Comparison of ENCODE assay signal across 17 cellular contexts in the genomic region with DNA sequence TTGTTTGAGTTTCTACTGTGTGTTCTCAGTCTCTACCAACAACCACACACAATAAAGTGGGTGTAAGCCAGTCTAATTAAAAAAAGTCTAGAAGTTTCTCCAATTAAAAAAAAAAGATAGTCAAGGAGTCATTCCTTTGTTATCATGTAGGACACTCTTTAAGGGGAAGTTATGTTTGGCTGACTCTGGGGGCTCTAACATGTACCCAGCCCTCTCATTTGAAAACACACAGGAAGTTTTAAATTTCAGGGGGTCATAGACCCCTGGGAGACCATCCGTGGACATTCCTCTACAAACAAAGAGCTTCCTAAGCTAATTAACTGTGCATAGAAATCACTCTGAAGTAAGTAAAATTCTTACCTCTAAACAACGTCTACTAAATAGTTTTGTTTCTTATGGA.
DNase-seq lines count a peak whose midpoint lies in the region; ATAC-seq, FAIRE-seq and TF ChIP-seq lines count a peak whose summit lies in the region.
"Had no signal": no experiment of that assay in that cellular context is flagged by ENCODE, and none has a peak within 500 bp of the region (broad histone marks: within the 10 kb centered on the region; RNA-seq: fewer than 3 reads in every experiment).

No MANE protein-coding gene starts in this region.

- no peak for TF ChIP-seq POLR2A in endothelial cell of umbilical vein (IDR thresholded peaks at IDR 0.05; ENCODE audit: low read depth, low read length)

- H4K20me1 ChIP-seq in endothelial cell of umbilical vein (replicated peaks; ENCODE audit: control insufficient read depth, extremely low read depth, insufficient read depth, low read length) (no peaks in the 10 kb centered on the region), smooth muscle cell (ENCODE audit: low read depth) (no peaks in the 10 kb centered on the region)
- H4K20me1 ChIP-seq: BLaER1 treated with 17β-estradiol and CSF1 and Interleukin-3, amounts not matched to agents 10 nM and 100 nM had no signal

- H3K27ac Mint-ChIP-seq in nephron progenitor cell, result peak overlapping the region; percentile 93
- H3K27ac Mint-ChIP-seq: B cell; CD8-positive, alpha-beta T cell had no signal

- H3K4me1 ChIP-seq in HUES48 (ENCODE audit: control insufficient read depth, insufficient read depth, low read length), result peaks cover 30% of the 10 kb centered on the region
- peaks cover 23% of the 10 kb centered on the region for H3K4me1 ChIP-seq in endothelial cell of umbilical vein (ENCODE audit: control insufficient read depth, extremely low read depth, insufficient read depth, low read length)
- H3K4me1 ChIP-seq in smooth muscle cell (ENCODE audit: low read depth), result peaks cover 14% of the 10 kb centered on the region
- H3K4me1 ChIP-seq: BLaER1 treated with 17β-estradiol and CSF1 and Interleukin-3, amounts not matched to agents 10 nM and 100 nM had no signal

- FAIRE-seq in endothelial cell of umbilical vein (lab: Jason Lieb, UNC), result no peak
- FAIRE-seq: GM12891, GM19239 had no signal

- ATAC-seq in HG03460 (IDR thresholded peaks at IDR 0.05; ENCODE audit: unreplicated experiment), result no peak
- ATAC-seq: CD8-positive, alpha-beta T cell had no signal

- H3K27me3 Mint-ChIP-seq in nephron progenitor cell (ENCODE audit: low read depth, poor library complexity), result no peaks in the 10 kb centered on the region

- H3K4me3 ChIP-seq in HUES48 (ENCODE audit: low read depth, low read length) (no peak overlapping the region), endothelial cell of umbilical vein (replicated peaks in 1 of 3; ENCODE audit: insufficient read depth in 1 of 3, low read depth in 1 of 3, low read length in 3 of 3) (no peak overlapping the region), smooth muscle cell (no peak overlapping the region)
- H3K4me3 ChIP-seq: BLaER1 treated with 17β-estradiol and CSF1 and Interleukin-3, amounts not matched to agents 10 nM and 100 nM had no signal

- H3K36me3 ChIP-seq in HUES48 (ENCODE audit: control insufficient read depth, insufficient read depth, low read length), result no peaks in the 10 kb centered on the region
- no peaks in the 10 kb centered on the region for H3K36me3 ChIP-seq in endothelial cell of umbilical vein (ENCODE audit: control insufficient read depth in 2 of 2, extremely low read depth in 1 of 2, insufficient read depth in 2 of 2, low read length in 2 of 2)
- no peaks in the 10 kb centered on the region for H3K36me3 ChIP-seq in smooth muscle cell (ENCODE audit: low read depth)
- H3K36me3 ChIP-seq: BLaER1 treated with 17β-estradiol and CSF1 and Interleukin-3, amounts not matched to agents 10 nM and 100 nM had no signal

- H3K4me1 Mint-ChIP-seq in nephron progenitor cell, result peaks cover 75% of the 10 kb centered on the region
- H3K4me1 Mint-ChIP-seq: B cell had no signal

- H3K79me2 ChIP-seq in endothelial cell of umbilical vein (ENCODE audit: control insufficient read depth, insufficient read depth, low read length), result no peaks in the 10 kb centered on the region
- no peaks in the 10 kb centered on the region for H3K79me2 ChIP-seq in smooth muscle cell (ENCODE audit: low read depth)

- peak overlapping the region; percentile 45 for H3K27ac ChIP-seq in HUES48 (ENCODE audit: low read depth, low read length)
- H3K27ac ChIP-seq in endothelial cell of umbilical vein (ENCODE audit: insufficient read depth, low read depth, low read length), result no peak overlapping the region
- H3K27ac ChIP-seq in smooth muscle cell (ENCODE audit: low read depth), result peak overlapping the region; percentile 36
- H3K27ac ChIP-seq: BLaER1 treated with 17β-estradiol and CSF1 and Interleukin-3, amounts not matched to agents 10 nM and 100 nM had no signal

- CTCF ChIA-PET in endothelial cell of umbilical vein (lab: Charles Lee), result interaction anchor here (1.0 to 2.0 kb wide), 5 partner anchors 8 to 79 kb away, joined by 3 to 7 read pairs (median 3); no protein-coding TSS in a partner anchor

- H3K9me3 ChIP-seq in HUES48 (ENCODE audit: control insufficient read depth, insufficient read depth, low read length) (no peaks in the 10 kb centered on the region), endothelial cell of umbilical vein (replicated peaks; ENCODE audit: control insufficient read depth, insufficient read depth, low read length) (no peaks in the 10 kb centered on the region), smooth muscle cell (replicated peaks; ENCODE audit: low read depth) (no peaks in the 10 kb centered on the region)

- DNase-seq in endothelial cell of umbilical vein (ENCODE audit: low read depth, low spot score) (peak; percentile 20), nephron progenitor cell (no peak), smooth muscle cell (lab: John Stamatoyannopoulos, UW; ENCODE audit: unreplicated experiment) (no peak), DMS153 (lab: John Stamatoyannopoulos, UW) (no peak), GM03348 (ENCODE audit: low spot score) (no peak)
- DNase-seq: Calu3; CD8-positive, alpha-beta T cell; DMS53; DND-41; EL; HCEC 1CT had no signal

- no peaks in the 10 kb centered on the region for H3K27me3 ChIP-seq in HUES48 (ENCODE audit: control insufficient read depth, insufficient read depth, low read length)
- no peaks in the 10 kb centered on the region for H3K27me3 ChIP-seq in endothelial cell of umbilical vein (ENCODE audit: control insufficient read depth in 2 of 2, insufficient read depth in 2 of 2, low read length in 2 of 2)
- no peaks in the 10 kb centered on the region for H3K27me3 ChIP-seq in smooth muscle cell (ENCODE audit: low read depth)
- H3K27me3 ChIP-seq: BLaER1 treated with 17β-estradiol and CSF1 and Interleukin-3, amounts not matched to agents 10 nM and 100 nM had no signal

- H3K9me3 Mint-ChIP-seq in nephron progenitor cell, result peaks cover 11% of the 10 kb centered on the region
- H3K9me3 Mint-ChIP-seq: CD8-positive, alpha-beta T cell had no signal

- H3K9ac ChIP-seq in HUES48 (ENCODE audit: low read depth, low read length) (no peak overlapping the region), endothelial cell of umbilical vein (replicated peaks; ENCODE audit: extremely low read depth, insufficient read depth, low read length) (no peak overlapping the region), smooth muscle cell (ENCODE audit: low read depth) (no peak overlapping the region)
- H3K9ac ChIP-seq: BLaER1 treated with 17β-estradiol and CSF1 and Interleukin-3, amounts not matched to agents 10 nM and 100 nM had no signal

- dilution Hi-C loops in endothelial cell of umbilical vein (cut with MboI; ENCODE audit: extremely low pct_ligation_motif_present, low sequenced_read_pairs), result no loop called here

- peak overlapping the region; percentile 57 for H3K4me3 Mint-ChIP-seq in nephron progenitor cell
- H3K4me3 Mint-ChIP-seq: B cell; CD8-positive, alpha-beta T cell had no signal

- intact Hi-C loops in endothelial cell of umbilical vein (cut with micrococcal nuclease), result loop anchor here (5.0 kb wide), 1 partner anchor 51 kb away; no protein-coding TSS in a partner anchor

- no peak overlapping the region for H3K4me2 ChIP-seq in endothelial cell of umbilical vein (ENCODE audit: insufficient read depth, low read length)
- peak overlapping the region; percentile 65 for H3K4me2 ChIP-seq in smooth muscle cell
- H3K4me2 ChIP-seq: BLaER1 treated with 17β-estradiol and CSF1 and Interleukin-3, amounts not matched to agents 10 nM and 100 nM had no signal

- no peaks in the 10 kb centered on the region for H3F3A ChIP-seq in smooth muscle cell (ENCODE audit: low read depth)

- 21% methylated on average over 2 of the region's 2 CpGs for WGBS in smooth muscle cell (ENCODE audit: low lambda C conversion rate)

- TF ChIP-seq CTCF in endothelial cell of umbilical vein (IDR thresholded peaks at IDR 0.05; ENCODE audit: extremely low read depth in 1 of 2, insufficient read depth in 1 of 2, low read depth in 1 of 2, low read length in 2 of 2) (no peak), nephron progenitor cell (IDR thresholded peaks at IDR 0.05) (no peak), smooth muscle cell (IDR thresholded peaks at IDR 0.05; ENCODE audit: borderline replicate concordance, insufficient read depth, poor library complexity, severe bottlenecking) (no peak)

- H3K9me1 ChIP-seq in endothelial cell of umbilical vein (replicated peaks; ENCODE audit: control insufficient read depth, extremely low read depth, insufficient read depth, low read length), result no peaks in the 10 kb centered on the region

- peaks cover 3% of the 10 kb centered on the region for H3K36me3 Mint-ChIP-seq in nephron progenitor cell (ENCODE audit: low read depth)
- H3K36me3 Mint-ChIP-seq: CD8-positive, alpha-beta T cell had no signal

- no TSS peak for BruUV-seq in endothelial cell of umbilical vein (replicated peaks; lab: Mats Ljungman, UMichigan)

- POLR2A ChIA-PET in endothelial cell of umbilical vein (lab: Charles Lee), result no interaction called here

- H2AFZ ChIP-seq in endothelial cell of umbilical vein (ENCODE audit: low read depth, low read length), result no peak overlapping the region
- no peak overlapping the region for H2AFZ ChIP-seq in smooth muscle cell (ENCODE audit: low read depth)

TF ChIP-seq in endothelial cell of umbilical vein, 7 proteins besides CTCF, POLR2A, EP300 and RAD21:
- TF ChIP-seq FOS (IDR thresholded peaks at IDR 0.05; ENCODE audit: borderline replicate concordance, insufficient read depth, low read length) (no peak), GATA2 (IDR thresholded peaks at IDR 0.05; ENCODE audit: insufficient read depth, insufficient read length, low read depth, low read length) (no peak), MYC (IDR thresholded peaks at IDR 0.05; ENCODE audit: low read depth, low read length) (no peak), JUN (IDR thresholded peaks at IDR 0.05; ENCODE audit: borderline replicate concordance, insufficient read depth, insufficient read length, low read depth) (no peak), POLR2AphosphoS5 (IDR thresholded peaks at IDR 0.05; ENCODE audit: insufficient read depth, low read depth, low read length) (no peak), EZH2 (IDR thresholded peaks at IDR 0.05; ENCODE audit: borderline replicate concordance, low read depth, low read length, severe bottlenecking) (no peak)
- TF ChIP-seq, protein P1, sequence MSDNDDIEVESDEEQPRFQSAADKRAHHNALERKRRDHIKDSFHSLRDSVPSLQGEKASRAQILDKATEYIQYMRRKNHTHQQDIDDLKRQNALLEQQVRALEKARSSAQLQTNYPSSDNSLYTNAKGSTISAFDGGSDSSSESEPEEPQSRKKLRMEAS (IDR thresholded peaks at IDR 0.05; ENCODE audit: insufficient read depth, insufficient read length), result no peak
